ENCODE assay signal across 1 cellular context in the genomic region with DNA sequence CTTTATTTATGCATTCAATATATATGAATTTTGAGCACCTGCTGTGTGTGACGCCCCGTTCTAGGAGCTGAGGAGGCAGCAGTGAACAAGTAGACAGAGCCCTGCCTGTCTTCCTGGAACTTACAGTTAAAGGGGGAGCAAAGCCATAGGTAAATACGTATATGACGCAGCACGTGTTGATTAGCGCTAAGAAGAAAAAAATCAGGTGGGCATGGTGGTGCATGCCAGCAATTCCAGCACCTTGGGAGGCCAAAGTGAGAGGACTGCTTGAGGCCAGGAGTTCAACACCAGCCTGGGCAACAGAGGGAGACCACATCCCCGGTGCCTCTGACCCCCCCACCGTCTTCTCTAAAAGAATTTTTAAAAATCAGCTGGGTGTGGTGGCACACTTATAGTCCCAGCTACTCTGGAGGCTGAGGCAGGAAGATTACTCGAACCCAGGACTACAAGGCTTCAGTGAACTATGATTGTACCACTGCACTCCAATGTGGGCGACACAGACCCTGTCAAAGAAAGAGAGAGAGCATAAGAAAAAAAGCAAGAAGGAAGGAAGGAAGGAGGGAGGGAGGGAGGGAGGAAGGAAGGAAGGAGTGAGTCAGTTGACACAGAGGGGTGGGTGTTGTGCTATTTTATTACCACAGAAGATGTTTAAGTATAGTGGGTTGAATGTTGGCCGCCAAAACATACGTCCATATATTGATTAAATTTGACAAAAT.
TF ChIP-seq lines count a peak whose summit lies in the region.

No MANE protein-coding gene starts in this region.

TF ChIP-seq in WTC11, 78 proteins besides CTCF, POLR2A, EP300 and RAD21 (continued from another document):
- TF ChIP-seq, protein P1, sequence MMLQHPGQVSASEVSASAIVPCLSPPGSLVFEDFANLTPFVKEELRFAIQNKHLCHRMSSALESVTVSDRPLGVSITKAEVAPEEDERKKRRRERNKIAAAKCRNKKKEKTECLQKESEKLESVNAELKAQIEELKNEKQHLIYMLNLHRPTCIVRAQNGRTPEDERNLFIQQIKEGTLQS (CRISPR knock-in tag; conservative IDR thresholded peaks at IDR 0.05), result no peak
